Comparison of ENCODE assay signal across 14 cellular contexts in the genomic region with DNA sequence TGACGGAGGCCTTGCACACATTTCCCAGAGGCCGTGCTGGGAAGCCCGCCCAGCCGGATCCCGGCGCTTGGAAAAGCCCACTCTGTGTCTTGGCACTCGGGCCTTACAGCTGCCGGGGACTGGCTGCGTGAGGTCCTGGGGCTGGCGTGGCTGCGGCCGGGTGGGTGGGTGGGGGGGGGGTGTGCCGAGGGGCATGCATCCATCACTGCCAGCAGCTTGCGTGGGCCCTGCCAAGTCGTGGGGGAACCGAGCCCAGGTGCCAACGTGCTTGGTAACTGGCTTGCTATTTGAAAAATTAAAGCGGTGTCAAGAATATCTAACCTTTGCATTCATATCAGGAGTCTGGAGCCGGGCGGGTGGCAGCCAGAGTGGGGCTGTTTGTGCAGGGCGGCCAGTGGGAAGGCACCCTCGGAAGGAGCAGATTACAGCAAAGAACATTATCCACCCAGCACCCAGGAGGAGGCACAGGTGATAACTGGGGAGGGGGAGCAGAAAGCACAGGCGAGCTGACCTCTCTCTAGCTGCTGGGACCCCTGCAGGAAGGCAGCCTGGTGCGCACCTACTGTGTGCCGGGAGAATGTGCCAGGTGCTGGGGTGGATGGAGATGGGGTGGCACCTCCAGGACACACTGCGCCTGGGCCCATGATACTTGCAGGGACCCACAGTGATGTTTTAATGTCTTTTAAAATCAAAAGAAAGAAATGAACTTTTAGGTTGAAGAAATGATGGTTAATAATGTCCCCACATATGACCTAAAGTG. TPM values are rescaled to one million over a fixed set of nuclear protein-coding genes. Genes with fewer than 3 reads are reported as not detected.
"Had no signal": no experiment of that assay in that cellular context is flagged by ENCODE, and none has a peak within 500 bp of the region (broad histone marks: within the 10 kb centered on the region; RNA-seq: fewer than 3 reads in every experiment).

No MANE protein-coding gene starts in this region.

- H3K27me3 ChIP-seq: brain microvascular endothelial cell, neural progenitor cell, tibial nerve had no signal

- H3K27me3 Mint-ChIP-seq: activated CD4-positive, alpha-beta T cell treated with anti-CD3 and anti-CD28 coated beads, Interleukin-2, amount 10 ng/mL, durations not matched to agents 24 days and 14 days; activated naive CD4-positive, alpha-beta T cell treated with anti-CD3 and anti-CD28 coated beads, Interleukin-2, amount 10 ng/mL, durations not matched to agents 7 days and 5 days; T-cell had no signal

- H3K27ac Mint-ChIP-seq: activated CD4-positive, alpha-beta T cell treated with anti-CD3 and anti-CD28 coated beads, Interleukin-2, amount 10 ng/mL, durations not matched to agents 24 days and 14 days; activated naive CD4-positive, alpha-beta T cell treated with anti-CD3 and anti-CD28 coated beads, Interleukin-2, amount 10 ng/mL, durations not matched to agents 7 days and 5 days; activated T-helper 2 cell treated with anti-CD3 and anti-CD28 coated beads, Interferon-gamma antibody, Interleukin-2, Interleukin-4, amounts not matched to agents 10 μg/mL and 5 μg/mL and 100 μg/mL, durations not matched to agents 14 hours and 24 hours and 36 hours; neural progenitor cell; T-cell had no signal

- ATAC-seq: esophagus mucosa, T-cell had no signal

- DNase-seq: activated CD4-positive, alpha-beta T cell treated with anti-CD3 and anti-CD28 coated beads, Interleukin-2, amount 10 ng/mL, durations not matched to agents 24 days and 14 days; activated naive CD4-positive, alpha-beta T cell treated with anti-CD3 and anti-CD28 coated beads, Interleukin-2, amount 10 ng/mL, durations not matched to agents 7 days and 5 days; activated T-cell treated with anti-CD3 and anti-CD28 coated beads for 4 hours; brain microvascular endothelial cell; midbrain; small intestine; T-cell had no signal

- H3K36me3 Mint-ChIP-seq: neural progenitor cell, T-cell had no signal

- H3K4me3 Mint-ChIP-seq: activated CD4-positive, alpha-beta T cell treated with anti-CD3 and anti-CD28 coated beads, Interleukin-2, amount 10 ng/mL, durations not matched to agents 24 days and 14 days; activated naive CD4-positive, alpha-beta T cell treated with anti-CD3 and anti-CD28 coated beads, Interleukin-2, amount 10 ng/mL, durations not matched to agents 7 days and 5 days; neural progenitor cell; T-cell had no signal

- H3K4me3 ChIP-seq: neural progenitor cell, tibial nerve had no signal

- H3K27ac ChIP-seq: brain microvascular endothelial cell, neural progenitor cell, tibial nerve, VCaP had no signal

- FAIRE-seq: islet of Langerhans, small intestine had no signal

- H3K36me3 ChIP-seq: brain microvascular endothelial cell, neural progenitor cell, tibial nerve had no signal

RNA-seq across cellular contexts. Expression of gene SMIM38, which starts 28.5 kb away (rescaled TPM):
- total RNA-seq: dermis microvascular lymphatic vessel endothelial cell had no signal
